In genomic region chr1:165290143-165290542, GRCh38 we compare ENCODE assay signal across 11 cellular contexts.
DNase-seq lines count a peak whose midpoint lies in the region; ATAC-seq and TF ChIP-seq lines count a peak whose summit lies in the region.
"Had no signal": no experiment of that assay in that cellular context is flagged by ENCODE, and none has a peak within 500 bp of the region (broad histone marks: within the 10 kb centered on the region; RNA-seq: fewer than 3 reads in every experiment).

No MANE protein-coding gene starts in this region.

- TF ChIP-seq CTCF in retinal pigment epithelial cell (conservative IDR thresholded peaks at IDR 0.05; ENCODE audit: low read depth, low read length) (peak; percentile 17), mucosa of descending colon (IDR thresholded peaks at IDR 0.05) (no peak)

- intact Hi-C loops in mucosa of descending colon (cut with DNase I, micrococcal nuclease) = no loop called here

- DNase-seq in NCI-H2171 treated with DMSO at 0.1 percent for 48 hours (lab: John Stamatoyannopoulos, UW) = peak; percentile 26
- no peak for DNase-seq in NCI-H2171 (lab: John Stamatoyannopoulos, UW)
- peak; percentile 82 for DNase-seq in NCI-H446 treated with DMSO at 0.1 percent for 48 hours (lab: John Stamatoyannopoulos, UW)
- DNase-seq in retinal pigment epithelial cell (ENCODE audit: low read depth) = peak; percentile 1
- DNase-seq in T-helper 2 cell = no peak
- no peak for DNase-seq in mucosa of descending colon
- DNase-seq in activated CD4-positive, alpha-beta T cell treated with anti-CD3 and anti-CD28 coated beads for 1 hour = no peak
- DNase-seq: NCI-H2029 treated with DMSO at 0.1 percent for 48 hours had no signal

- H3K36me3 ChIP-seq in mucosa of descending colon (ENCODE audit: low read depth) = no peaks in the 10 kb centered on the region
- H3K36me3 ChIP-seq: tibial nerve had no signal

- peaks cover 24% of the 10 kb centered on the region for H3K4me1 ChIP-seq in mucosa of descending colon (ENCODE audit: low read depth)
- H3K4me1 ChIP-seq: tibial nerve had no signal

- no peak overlapping the region for H3K4me3 ChIP-seq in retinal pigment epithelial cell (ENCODE audit: low read length)
- H3K4me3 ChIP-seq in mucosa of descending colon = no peak overlapping the region
- H3K4me3 ChIP-seq: tibial nerve had no signal

- H3K9me3 ChIP-seq in mucosa of descending colon = no peaks in the 10 kb centered on the region

- ATAC-seq in esophagus mucosa (peak; percentile 41), mucosa of descending colon (no peak)
- ATAC-seq: Right ventricle myocardium inferior had no signal

Comparison
In these comparisons a context has a peak if more than half of its experiments do, and no peak if none do; other contexts are left out.
1. DNase-seq: peak in NCI-H2171 treated with DMSO at 0.1 percent for 48 hours (single experiment), NCI-H446 treated with DMSO at 0.1 percent for 48 hours (single experiment) and retinal pigment epithelial cell (single experiment); none in NCI-H2171 (single experiment), T-helper 2 cell (0 of 5), mucosa of descending colon (0 of 3) and activated CD4-positive, alpha-beta T cell treated with anti-CD3 and anti-CD28 coated beads for 1 hour (single experiment).